Comparison of ENCODE assay signal across 1 cellular context in the genomic region with DNA sequence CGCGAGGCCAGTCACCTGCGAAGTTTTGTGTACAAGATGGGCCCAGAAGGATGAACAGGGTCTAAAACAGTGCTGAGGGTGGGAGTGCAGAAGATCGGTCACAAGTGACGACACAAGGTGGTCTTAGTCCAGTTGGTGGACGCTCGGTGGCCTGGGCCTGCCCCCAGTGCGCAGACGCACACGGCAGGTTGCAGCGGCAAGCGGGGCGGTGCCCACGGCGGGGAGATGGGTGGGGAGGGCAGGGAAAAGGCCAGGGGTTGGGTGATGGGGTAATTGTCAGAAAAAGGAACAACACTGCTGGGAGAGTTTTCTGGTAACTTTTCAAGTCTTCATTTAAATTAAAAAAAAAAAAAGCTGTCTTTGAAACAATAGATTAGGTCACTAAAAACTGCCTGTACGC.
TF ChIP-seq lines count a peak whose summit lies in the region.

No MANE protein-coding gene starts in this region.

TF ChIP-seq in GM12891, 5 proteins besides CTCF, POLR2A, EP300 and RAD21 (continued from another document):
- TF ChIP-seq POLR2AphosphoS5 (IDR thresholded peaks at IDR 0.05; ENCODE audit: low read depth, low read length) (no peak), POU2F2 (IDR thresholded peaks at IDR 0.05; ENCODE audit: low read depth, low read length) (no peak), TAF1 (IDR thresholded peaks at IDR 0.05; ENCODE audit: low read depth, low read length) (no peak), SPI1 (IDR thresholded peaks at IDR 0.05; ENCODE audit: low read depth, low read length) (no peak)
